ENCODE assay signal across 9 cellular contexts in genomic region chr12:48787791-48788521, GRCh38. TPM values are rescaled to one million over a fixed set of nuclear protein-coding genes. Genes with fewer than 3 reads are reported as not detected.
DNase-seq lines count a peak whose midpoint lies in the region; ATAC-seq and TF ChIP-seq lines count a peak whose summit lies in the region.
"Had no signal": no experiment of that assay in that cellular context is flagged by ENCODE, and none has a peak within 500 bp of the region (broad histone marks: within the 10 kb centered on the region; RNA-seq: fewer than 3 reads in every experiment).

No MANE protein-coding gene starts in this region.

- H3K36me3 ChIP-seq in lung (ENCODE audit: control insufficient read depth in 2 of 2, insufficient read depth in 2 of 2, low read length in 2 of 2), result peaks cover 0 to under 1% of the 10 kb centered on the region in 2 donors
- peaks cover 0 to 3% (median 2%) of the 10 kb centered on the region in 4 donors for H3K36me3 ChIP-seq in upper lobe of left lung

- no peaks in the 10 kb centered on the region for H3K9me3 Mint-ChIP-seq in activated CD4-positive, alpha-beta memory T cell treated with anti-CD3 and anti-CD28 coated beads for 36 hours
- no peaks in the 10 kb centered on the region for H3K9me3 Mint-ChIP-seq in activated CD4-positive, alpha-beta memory T cell treated with anti-CD3 and anti-CD28 coated beads, Interleukin-2, amount 10 ng/mL, durations not matched to agents 7 days and 5 days
- no peaks in the 10 kb centered on the region for H3K9me3 Mint-ChIP-seq in dendritic cell treated with granulocyte-macrophage colony-stimulating factor and Interleukin-4, amounts not matched to agents 40 ng/mL and 50 ng/mL, for 4 days

- H3K27me3 ChIP-seq in lung (ENCODE audit: control insufficient read depth, insufficient read depth) (no peaks in the 10 kb centered on the region), upper lobe of left lung (no peaks in the 10 kb centered on the region)

- H3K4me3 ChIP-seq in lung (peak overlapping the region; percentile 81), upper lobe of left lung (peak overlapping the region; percentile 82 to 95 (median 87))

- H3K27ac ChIP-seq in lung (ENCODE audit: low read depth in 1 of 2, low read length in 1 of 2) (peak overlapping the region; percentile 75 to 92), upper lobe of left lung (peak overlapping the region; percentile 70 to 95 (median 94))

- no peak for ATAC-seq in lung (ENCODE audit: insufficient read depth, low FRiP score)
- ATAC-seq in upper lobe of left lung (ENCODE audit: low FRiP score in 2 of 2), result peak; percentile 12 to 18
- no peak for ATAC-seq in HG02970 (IDR thresholded peaks at IDR 0.05; ENCODE audit: low FRiP score, unreplicated experiment)
- no peak for ATAC-seq in GM21381 (IDR thresholded peaks at IDR 0.05; ENCODE audit: unreplicated experiment)

- CTCF ChIA-PET in activated CD4-positive, alpha-beta memory T cell treated with anti-CD3 and anti-CD28 coated beads for 36 hours (lab: Charles Lee), result interaction anchor here (1.0 to 2.7 kb wide), 2 partner anchors 34 to 35 kb away, joined by 3 to 14 read pairs; no protein-coding TSS in a partner anchor
- CTCF ChIA-PET in activated CD4-positive, alpha-beta memory T cell treated with anti-CD3 and anti-CD28 coated beads, Interleukin-2, amount 10 ng/mL, durations not matched to agents 7 days and 5 days (lab: Charles Lee), result interaction anchor here (1.2 to 1.8 kb wide), 2 partner anchors 30 to 34 kb away, joined by 4 to 12 read pairs; no protein-coding TSS in a partner anchor

- no peak for DNase-seq in activated CD4-positive, alpha-beta memory T cell treated with anti-CD3 and anti-CD28 coated beads for 36 hours
- DNase-seq in activated CD4-positive, alpha-beta memory T cell treated with anti-CD3 and anti-CD28 coated beads, Interleukin-2, amount 10 ng/mL, durations not matched to agents 7 days and 5 days, result no peak
- DNase-seq in lung (ENCODE audit: low spot score) (no peak), upper lobe of left lung (no peak), DMS53 treated with DMSO at 0.1 percent for 48 hours (lab: John Stamatoyannopoulos, UW; ENCODE audit: unreplicated experiment) (no peak)
- DNase-seq: DND-41 had no signal

- peak overlapping the region; percentile 67 for H3K4me3 Mint-ChIP-seq in activated CD4-positive, alpha-beta memory T cell treated with anti-CD3 and anti-CD28 coated beads for 36 hours
- no peak overlapping the region for H3K4me3 Mint-ChIP-seq in activated CD4-positive, alpha-beta memory T cell treated with anti-CD3 and anti-CD28 coated beads, Interleukin-2, amount 10 ng/mL, durations not matched to agents 7 days and 5 days
- peak overlapping the region; percentile 85 for H3K4me3 Mint-ChIP-seq in dendritic cell treated with granulocyte-macrophage colony-stimulating factor and Interleukin-4, amounts not matched to agents 40 ng/mL and 50 ng/mL, for 4 days

- H3K27me3 Mint-ChIP-seq in activated CD4-positive, alpha-beta memory T cell treated with anti-CD3 and anti-CD28 coated beads for 36 hours, result peaks cover 43% of the 10 kb centered on the region
- peaks cover 46% of the 10 kb centered on the region for H3K27me3 Mint-ChIP-seq in activated CD4-positive, alpha-beta memory T cell treated with anti-CD3 and anti-CD28 coated beads, Interleukin-2, amount 10 ng/mL, durations not matched to agents 7 days and 5 days
- H3K27me3 Mint-ChIP-seq in dendritic cell treated with granulocyte-macrophage colony-stimulating factor and Interleukin-4, amounts not matched to agents 40 ng/mL and 50 ng/mL, for 4 days, result peaks cover 59% of the 10 kb centered on the region

- intact Hi-C loops in activated CD4-positive, alpha-beta memory T cell treated with anti-CD3 and anti-CD28 coated beads for 36 hours (cut with micrococcal nuclease), result no loop called here
- intact Hi-C loops in dendritic cell treated with granulocyte-macrophage colony-stimulating factor and Interleukin-4, amounts not matched to agents 40 ng/mL and 50 ng/mL, for 4 days (cut with micrococcal nuclease), result no loop called here

- TF ChIP-seq POLR2A in upper lobe of left lung (IDR thresholded peaks at IDR 0.05), result no peak

- WGBS in lung, 2 donors, result 18 to 26% methylated on average over 11 of the region's 11 CpGs
- WGBS in upper lobe of left lung, 2 donors, result 21 to 22% methylated on average over 10 to 11 of the region's 11 CpGs

- no peak for TF ChIP-seq EP300 in upper lobe of left lung (IDR thresholded peaks at IDR 0.05)

- no peaks in the 10 kb centered on the region for H3K36me3 Mint-ChIP-seq in activated CD4-positive, alpha-beta memory T cell treated with anti-CD3 and anti-CD28 coated beads for 36 hours
- H3K36me3 Mint-ChIP-seq in activated CD4-positive, alpha-beta memory T cell treated with anti-CD3 and anti-CD28 coated beads, Interleukin-2, amount 10 ng/mL, durations not matched to agents 7 days and 5 days (ENCODE audit: low read depth), result no peaks in the 10 kb centered on the region
- no peaks in the 10 kb centered on the region for H3K36me3 Mint-ChIP-seq in dendritic cell treated with granulocyte-macrophage colony-stimulating factor and Interleukin-4, amounts not matched to agents 40 ng/mL and 50 ng/mL, for 4 days (ENCODE audit: low read depth)

- TF ChIP-seq CTCF in lung (IDR thresholded peaks at IDR 0.05; ENCODE audit: control extremely low read depth, extremely low read depth) (no peak), upper lobe of left lung (IDR thresholded peaks at IDR 0.05) (no peak)

- no peak overlapping the region for H3K27ac Mint-ChIP-seq in activated CD4-positive, alpha-beta memory T cell treated with anti-CD3 and anti-CD28 coated beads for 36 hours
- H3K27ac Mint-ChIP-seq in activated CD4-positive, alpha-beta memory T cell treated with anti-CD3 and anti-CD28 coated beads, Interleukin-2, amount 10 ng/mL, durations not matched to agents 7 days and 5 days, result no peak overlapping the region
- peak overlapping the region; percentile 8 for H3K27ac Mint-ChIP-seq in dendritic cell treated with granulocyte-macrophage colony-stimulating factor and Interleukin-4, amounts not matched to agents 40 ng/mL and 50 ng/mL, for 4 days

- H3K4me1 ChIP-seq in lung (ENCODE audit: control insufficient read depth in 2 of 2, insufficient read depth in 2 of 2, low read length in 2 of 2) (peaks cover 14 to 19% of the 10 kb centered on the region in 2 donors), upper lobe of left lung (peaks cover 18 to 30% (median 23%) of the 10 kb centered on the region in 4 donors)

- POLR2A ChIA-PET in activated CD4-positive, alpha-beta memory T cell treated with anti-CD3 and anti-CD28 coated beads for 36 hours (lab: Charles Lee), result interaction anchor here (0.5 kb wide), 1 partner anchor 35 kb away, joined by 3 read pairs; no protein-coding TSS in a partner anchor
- POLR2A ChIA-PET in activated CD4-positive, alpha-beta memory T cell treated with anti-CD3 and anti-CD28 coated beads, Interleukin-2, amount 10 ng/mL, durations not matched to agents 7 days and 5 days (lab: Charles Lee), result no interaction called here

- no peaks in the 10 kb centered on the region for H3K4me1 Mint-ChIP-seq in activated CD4-positive, alpha-beta memory T cell treated with anti-CD3 and anti-CD28 coated beads for 36 hours (ENCODE audit: low read depth)
- H3K4me1 Mint-ChIP-seq in activated CD4-positive, alpha-beta memory T cell treated with anti-CD3 and anti-CD28 coated beads, Interleukin-2, amount 10 ng/mL, durations not matched to agents 7 days and 5 days, result peaks cover 3% of the 10 kb centered on the region
- H3K4me1 Mint-ChIP-seq in dendritic cell treated with granulocyte-macrophage colony-stimulating factor and Interleukin-4, amounts not matched to agents 40 ng/mL and 50 ng/mL, for 4 days (ENCODE audit: low read depth), result peaks cover 21% of the 10 kb centered on the region

- H3K9me3 ChIP-seq in lung (ENCODE audit: control insufficient read depth in 2 of 2, insufficient read depth in 1 of 2, low read length in 1 of 2) (no peaks in the 10 kb centered on the region), upper lobe of left lung (no peaks in the 10 kb centered on the region)

RNA-seq across cellular contexts. Expression of gene ADCY6, which starts 0.9 kb away (rescaled TPM):
- under 1 TPM; 0.15 to 0.21 TPM for total RNA-seq in activated CD4-positive, alpha-beta memory T cell treated with anti-CD3 and anti-CD28 coated beads for 36 hours
- total RNA-seq in activated CD4-positive, alpha-beta memory T cell treated with anti-CD3 and anti-CD28 coated beads, Interleukin-2, amount 10 ng/mL, durations not matched to agents 7 days and 5 days, result under 1 TPM in 1 of 2 experiments, not detected in 1; 0.05 TPM
- total RNA-seq in lung, result 10 to 100 TPM; 33.4 to 37.0 TPM
- polyA plus RNA-seq in lung, result 10 to 100 TPM; 14.4 to 19.0 TPM
- total RNA-seq in upper lobe of left lung, result 100 to 1,000 TPM in 1 of 6 donors, 10 to 100 TPM in 5; 26.0 to 113 (median 35.1) TPM

RNA-seq across cellular contexts. Expression of gene CACNB3, which starts 30.3 kb away (rescaled TPM):
- 10 to 100 TPM; 18.3 to 19.0 TPM for total RNA-seq in activated CD4-positive, alpha-beta memory T cell treated with anti-CD3 and anti-CD28 coated beads for 36 hours
- 10 to 100 TPM; 32.8 to 34.2 TPM for total RNA-seq in activated CD4-positive, alpha-beta memory T cell treated with anti-CD3 and anti-CD28 coated beads, Interleukin-2, amount 10 ng/mL, durations not matched to agents 7 days and 5 days
- total RNA-seq in lung, result 10 to 100 TPM; 12.3 to 33.1 TPM
- polyA plus RNA-seq in lung, result 1 to 10 TPM; 8.3 to 9.9 TPM
- 10 to 100 TPM in 5 of 6 donors, 1 to 10 TPM in 1; 9.1 to 21.2 (median 14.3) TPM for total RNA-seq in upper lobe of left lung

Comparison
In these comparisons a context has a peak if more than half of its experiments do, and no peak if none do; other contexts are left out.
1. ATAC-seq: peak in upper lobe of left lung (2 of 2); none in lung (single experiment), HG02970 (single experiment) and GM21381 (single experiment).
2. RNA of gene ADCY6, which starts 0.9 kb away (total RNA-seq): 33.4 to 37.0 TPM in lung and 26.0 to 113 TPM in upper lobe of left lung; 0.15 to 0.21 TPM in activated CD4-positive, alpha-beta memory T cell treated with anti-CD3 and anti-CD28 coated beads for 36 hours and 0.05 TPM in activated CD4-positive, alpha-beta memory T cell treated with anti-CD3 and anti-CD28 coated beads, Interleukin-2, amount 10 ng/mL, durations not matched to agents 7 days and 5 days; every median in the first group is over 10 times any median in the second.